ENCODE assay signal across 1 cellular context in genomic region chr16:3123986-3124886, GRCh38.
TF ChIP-seq lines count a peak whose summit lies in the region.

No MANE protein-coding gene starts in this region.

TF ChIP-seq in K562, 482 proteins besides CTCF, POLR2A, EP300 and RAD21 (continued from another document):
- TF ChIP-seq AFF4 (CRISPR knock-in tag; IDR thresholded peaks at IDR 0.05) (no peak), POLR2B (IDR thresholded peaks at IDR 0.05; ENCODE audit: low read depth, partially characterized antibody) (peak; percentile 39), ZFPM2 (CRISPR knock-in tag; IDR thresholded peaks at IDR 0.05) (no peak), ZEB2 (IDR thresholded peaks at IDR 0.05) (0 out of 2 replicates have a peak, but pooled peaks have one; percentile 18), KLF13 (tag; IDR thresholded peaks at IDR 0.05; ENCODE audit: borderline replicate concordance, low read depth) (peak; percentile 62; the same call in 1 of the 2 replicates), CHD4 (IDR thresholded peaks at IDR 0.05; ENCODE audit: insufficient read depth, insufficient replicate concordance, low read depth, low read length, poor library complexity, severe bottlenecking) (no peak), ZMIZ1 (IDR thresholded peaks at IDR 0.05; ENCODE audit: low read depth in 2 of 2, low read length in 2 of 2) (peak in 1 of 2 experiments; percentile 31; a peak in 1 of 4 replicates), GTF2F1 (IDR thresholded peaks at IDR 0.05; ENCODE audit: low read depth, low read length) (no peak), ZNF511 (CRISPR knock-in tag; IDR thresholded peaks at IDR 0.05) (peak; percentile 66; the same call in 1 of the 2 replicates), SIRT6 (IDR thresholded peaks at IDR 0.05; ENCODE audit: low read depth, low read length) (no peak), SRF (CRISPR knock-in tag; IDR thresholded peaks at IDR 0.05) (peak in 1 of 2 experiments; percentile 83; a peak in 1 of 4 replicates), ZNF79 (CRISPR knock-in tag; IDR thresholded peaks at IDR 0.05; ENCODE audit: low read depth) (no peak), RFX1 (IDR thresholded peaks at IDR 0.05) (peak; percentile 98), ZNF586 (CRISPR knock-in tag; conservative IDR thresholded peaks at IDR 0.05) (no peak), RB1 (IDR thresholded peaks at IDR 0.05; ENCODE audit: low read depth) (peak; percentile 74; the same call in 1 of the 2 replicates), MAX (CRISPR knock-in tag; IDR thresholded peaks at IDR 0.05) (peak; percentile 82)
